ENCODE assay signal across 15 cellular contexts in genomic region chr9:134295746-134296250, GRCh38.
"Had no signal": no experiment of that assay in that cellular context is flagged by ENCODE, and none has a peak within 500 bp of the region (broad histone marks: within the 10 kb centered on the region; RNA-seq: fewer than 3 reads in every experiment).

No MANE protein-coding gene starts in this region.

- H3K4me1 ChIP-seq: foreskin keratinocyte had no signal

- DNase-seq: activated CD4-positive, alpha-beta memory T cell treated with anti-CD3 and anti-CD28 coated beads for 36 hours; activated CD4-positive, alpha-beta T cell treated with anti-CD3 and anti-CD28 coated beads for 36 hours; activated naive CD8-positive, alpha-beta T cell treated with anti-CD3 and anti-CD28 coated beads, Interleukin-2, amount 10 ng/mL, durations not matched to agents 7 days and 5 days; amygdala; effector memory CD8-positive, alpha-beta T cell; foreskin keratinocyte; hippocampal formation; sigmoid colon; stimulated activated CD4-positive, alpha-beta T cell treated with anti-CD3 and anti-CD28 coated beads, Interleukin-4, amount 100 ng/mL, for 4 hours; SW 1271 had no signal

- H3K9me3 ChIP-seq: ovary, sigmoid colon, thoracic aorta had no signal

- H3K27ac ChIP-seq: cardiac muscle cell, epithelial cell of prostate, foreskin keratinocyte, ovary, sigmoid colon, thoracic aorta had no signal

- H3K27me3 ChIP-seq: cardiac muscle cell, ovary, sigmoid colon had no signal

- H3K36me3 ChIP-seq: cardiac muscle cell, ovary, sigmoid colon, thoracic aorta had no signal

- H3K4me3 ChIP-seq: cardiac muscle cell, ovary, sigmoid colon, thoracic aorta had no signal

- ATAC-seq: activated CD4-positive, alpha-beta T cell treated with anti-CD3 and anti-CD28 coated beads for 36 hours; stimulated activated memory B cell treated with anti-CD40 and anti-IgM and Interleukin-4, amounts not matched to agents 10 μg/mL and 1 μg/mL and 100 μg/mL, for 72 hours had no signal
